ENCODE assay signal across 19 cellular contexts in genomic region chr17:20228410-20228809, GRCh38.
DNase-seq lines count a peak whose midpoint lies in the region; TF ChIP-seq lines count a peak whose summit lies in the region.
"Had no signal": no experiment of that assay in that cellular context is flagged by ENCODE, and none has a peak within 500 bp of the region (broad histone marks: within the 10 kb centered on the region; RNA-seq: fewer than 3 reads in every experiment).

No MANE protein-coding gene starts in this region.

- H4K20me1 ChIP-seq in mammary epithelial cell (ENCODE audit: insufficient read depth, low read length) (no peaks in the 10 kb centered on the region), osteoblast (ENCODE audit: insufficient read depth, low read length) (peaks cover 4% of the 10 kb centered on the region)

- intact Hi-C loops in MCF 10A (cut with micrococcal nuclease): loop anchor here (5.0 kb wide), 2 partner anchors 71 to 236 kb away; no protein-coding TSS in a partner anchor
- intact Hi-C loops in mammary epithelial cell (cut with micrococcal nuclease): loop anchor here (5.0 kb wide), 1 partner anchor 619 kb away; no protein-coding TSS in a partner anchor
- intact Hi-C loops in posterior vena cava (cut with DNase I): no loop called here

- H3K4me3 ChIP-seq in mammary epithelial cell (replicated peaks in 1 of 3; ENCODE audit: insufficient read depth in 1 of 3, low read depth in 2 of 3, low read length in 3 of 3) (no peak overlapping the region), osteoblast (ENCODE audit: insufficient read depth, low read length) (no peak overlapping the region)
- H3K4me3 ChIP-seq: GM12878 had no signal

- peaks cover 36% of the 10 kb centered on the region for H3K4me1 ChIP-seq in mammary epithelial cell (ENCODE audit: insufficient read depth, low read length)
- peaks cover 52% of the 10 kb centered on the region for H3K4me1 ChIP-seq in osteoblast (ENCODE audit: insufficient read depth, low read length)

- BruUV-seq in MCF 10A (replicated peaks; lab: Mats Ljungman, UMichigan) (no TSS peak), mammary epithelial cell (replicated peaks; lab: Mats Ljungman, UMichigan) (no TSS peak)

- dilution Hi-C loops in mammary epithelial cell (cut with HindIII; ENCODE audit: low sequenced_read_pairs): no loop called here

- H3K27ac ChIP-seq in mammary epithelial cell (ENCODE audit: insufficient read depth, low read depth, low read length) (no peak overlapping the region), caudate nucleus (ENCODE audit: low read depth, low read length) (peak overlapping the region; percentile 56), osteoblast (ENCODE audit: low read depth, low read length) (peak overlapping the region; percentile 41)

- no peaks in the 10 kb centered on the region for H3K27me3 Mint-ChIP-seq in MCF 10A (ENCODE audit: insufficient read depth, unreplicated experiment)

- POLR2A ChIA-PET in MCF 10A (lab: Yijun Ruan, JAX): interaction anchor here (0.7 to 1.1 kb wide), 2 partner anchors 70 to 73 kb away, joined by 3 to 5 read pairs; no protein-coding TSS in a partner anchor

- H3K9ac ChIP-seq in mammary epithelial cell (ENCODE audit: insufficient read depth, low read length): no peak overlapping the region

- H3K9me3 ChIP-seq in mammary epithelial cell (replicated peaks; ENCODE audit: insufficient read depth, low read length) (no peaks in the 10 kb centered on the region), osteoblast (ENCODE audit: low read depth, low read length) (no peaks in the 10 kb centered on the region)

- peaks cover 8% of the 10 kb centered on the region for H3K36me3 ChIP-seq in mammary epithelial cell (ENCODE audit: insufficient read depth, low read length)
- peaks cover 22% of the 10 kb centered on the region for H3K36me3 ChIP-seq in osteoblast (ENCODE audit: insufficient read depth, low read length)

- no peak overlapping the region for H3K4me3 Mint-ChIP-seq in MCF 10A (ENCODE audit: unreplicated experiment)

- 100% methylated on average over 1 of the region's 1 CpG for WGBS in mammary epithelial cell (ENCODE audit: low coverage, missing lambda C conversion rate)

- H2AFZ ChIP-seq in mammary epithelial cell (ENCODE audit: low read depth, low read length) (no peak overlapping the region), osteoblast (ENCODE audit: low read length) (no peak overlapping the region)

- H3K27ac Mint-ChIP-seq in MCF 10A (ENCODE audit: low read depth, unreplicated experiment): peak overlapping the region; percentile 49

- H3K27me3 ChIP-seq in mammary epithelial cell (ENCODE audit: insufficient read depth, low read length): no peaks in the 10 kb centered on the region
- H3K27me3 ChIP-seq in osteoblast (ENCODE audit: insufficient read depth, low read length): no peaks in the 10 kb centered on the region

- TF ChIP-seq CTCF in MCF 10A (IDR thresholded peaks at IDR 0.05; ENCODE audit: unreplicated experiment) (no peak), mammary epithelial cell (conservative IDR thresholded peaks at IDR 0.05 in 1 of 2, IDR thresholded peaks at IDR 0.05 in 1 of 2; ENCODE audit: extremely low read depth in 1 of 2, insufficient read depth in 1 of 2, low read depth in 1 of 2, low read length in 2 of 2) (no peak), osteoblast (IDR thresholded peaks at IDR 0.05; ENCODE audit: extremely low read depth, low read depth, low read length) (no peak)

- H3K9me3 Mint-ChIP-seq in MCF 10A (ENCODE audit: unreplicated experiment): no peaks in the 10 kb centered on the region

- H3K4me1 Mint-ChIP-seq in MCF 10A (ENCODE audit: insufficient read depth, unreplicated experiment): peaks cover 40% of the 10 kb centered on the region

- CTCF ChIA-PET in MCF 10A (lab: Yijun Ruan, JAX): interaction anchor here (0.6 to 6.6 kb wide), 8 partner anchors 8 to 770 kb away, joined by 3 to 56 read pairs (median 8); no protein-coding TSS in a partner anchor
- CTCF ChIA-PET in mammary epithelial cell (lab: Charles Lee; ENCODE audit: low non-redundant PET): no interaction called here

- DNase-seq in MCF 10A (ENCODE audit: unreplicated experiment): no peak
- DNase-seq in mammary epithelial cell: no peak
- no peak for DNase-seq in caudate nucleus (lab: John Stamatoyannopoulos, UW)
- no peak for DNase-seq in osteoblast (ENCODE audit: insufficient read length, low spot score, missing footprints)
- DNase-seq in posterior vena cava (ENCODE audit: low spot score): no peak
- no peak for DNase-seq in ecto neural progenitor cell (ENCODE audit: low spot score)
- DNase-seq in NCI-H2227 (lab: John Stamatoyannopoulos, UW; ENCODE audit: unreplicated experiment): no peak
- no peak for DNase-seq in AG08395 (ENCODE audit: low spot score)
- DNase-seq: 8988T, C1 segment of cervical spinal cord, COR-L47, GOT3, MM.1S, NCI-H1105 treated with DMSO at 0.1 percent for 48 hours, NCI-H187 treated with DMSO at 0.1 percent for 48 hours, NCI-H2171 treated with DMSO at 0.1 percent for 48 hours, NCI-H510A treated with DMSO at 0.1 percent for 48 hours, SHP77 treated with DMSO at 0.1 percent for 48 hours had no signal

- H3K4me2 ChIP-seq in mammary epithelial cell (ENCODE audit: insufficient read depth, low read depth, low read length) (no peak overlapping the region), osteoblast (ENCODE audit: insufficient read depth, low read length) (no peak overlapping the region)

- H3K79me2 ChIP-seq in mammary epithelial cell (ENCODE audit: insufficient read depth, low read length) (peaks cover 36% of the 10 kb centered on the region), osteoblast (ENCODE audit: insufficient read depth, low read length) (peaks cover 14% of the 10 kb centered on the region)

- H3K36me3 Mint-ChIP-seq in MCF 10A (ENCODE audit: insufficient read depth, unreplicated experiment): peaks cover 47% of the 10 kb centered on the region

- in situ Hi-C loops in mammary epithelial cell (cut with MboI; ENCODE audit: low sequenced_read_pairs in 2 of 2): loop anchor here in 1 of 2 donors (5.0 to 10.0 kb wide), 4 partner anchors 64 to 234 kb away; no protein-coding TSS in a partner anchor

Comparison
In these comparisons a context has a peak if more than half of its experiments do, and no peak if none do; other contexts are left out.
1. intact Hi-C loops: an anchor here in MCF 10A (5.0 kb wide) and mammary epithelial cell (5.0 kb wide); none called in posterior vena cava.